Comparison of ENCODE assay signal across 10 cellular contexts in the genomic region with DNA sequence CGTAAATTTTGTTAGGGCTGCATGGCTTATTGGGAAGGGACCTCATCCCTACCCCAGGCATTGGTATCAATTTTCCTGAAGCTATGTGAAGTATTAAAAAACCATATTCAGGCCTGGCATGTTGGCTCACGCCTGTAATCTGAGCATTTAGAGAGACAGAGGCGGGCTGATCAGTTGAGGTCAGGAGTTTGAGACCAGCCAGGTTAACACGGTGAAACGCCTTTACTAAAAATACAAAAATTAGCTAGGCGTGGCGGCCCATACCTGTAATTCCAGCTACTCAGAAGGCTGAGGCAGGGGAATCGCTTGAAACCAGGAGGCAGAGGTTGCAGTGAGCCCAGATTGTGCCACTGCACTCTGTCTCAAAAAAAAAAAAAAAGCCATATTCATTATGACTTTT. TPM values are rescaled to one million over a fixed set of nuclear protein-coding genes. Genes with fewer than 3 reads are reported as not detected.
DNase-seq lines count a peak whose midpoint lies in the region; ATAC-seq and TF ChIP-seq lines count a peak whose summit lies in the region.
"Had no signal": no experiment of that assay in that cellular context is flagged by ENCODE, and none has a peak within 500 bp of the region (broad histone marks: within the 10 kb centered on the region; RNA-seq: fewer than 3 reads in every experiment).

No MANE protein-coding gene starts in this region.

- intact Hi-C loops in activated CD4-positive, alpha-beta T cell treated with anti-CD3 and anti-CD28 coated beads for 36 hours (cut with DNase I, micrococcal nuclease): loop anchor here (1.0 to 5.0 kb wide), 2 partner anchors 42 to 76 kb away; no protein-coding TSS in a partner anchor

- peaks cover 47% of the 10 kb centered on the region for H4K20me1 ChIP-seq in OCI-LY3 (ENCODE audit: insufficient read depth, low read length)
- peaks cover 43% of the 10 kb centered on the region for H4K20me1 ChIP-seq in osteoblast (ENCODE audit: insufficient read depth, low read length)

- H3K27me3 Mint-ChIP-seq in activated CD4-positive, alpha-beta T cell treated with anti-CD3 and anti-CD28 coated beads for 36 hours: no peaks in the 10 kb centered on the region
- H3K27me3 Mint-ChIP-seq in endothelial cell (ENCODE audit: unreplicated experiment): peaks cover 1% of the 10 kb centered on the region

- CTCF ChIA-PET in activated CD4-positive, alpha-beta T cell treated with anti-CD3 and anti-CD28 coated beads for 36 hours (lab: Charles Lee): interaction anchor here (0.6 to 2.1 kb wide), 9 partner anchors 10 to 182 kb away, joined by 3 to 6 read pairs (median 3); no protein-coding TSS in a partner anchor

- peaks cover 11% of the 10 kb centered on the region for H3K36me3 Mint-ChIP-seq in activated CD4-positive, alpha-beta T cell treated with anti-CD3 and anti-CD28 coated beads for 36 hours (ENCODE audit: low read depth)
- no peaks in the 10 kb centered on the region for H3K36me3 Mint-ChIP-seq in endothelial cell (ENCODE audit: low read depth, unreplicated experiment)

- peaks cover 75% of the 10 kb centered on the region for H3K4me1 Mint-ChIP-seq in activated CD4-positive, alpha-beta T cell treated with anti-CD3 and anti-CD28 coated beads for 36 hours
- peaks cover 22% of the 10 kb centered on the region for H3K4me1 Mint-ChIP-seq in endothelial cell (ENCODE audit: unreplicated experiment)

- H2AFZ ChIP-seq in OCI-LY3 (ENCODE audit: low read depth, low read length) (no peak overlapping the region), osteoblast (ENCODE audit: low read length) (no peak overlapping the region)

- POLR2A ChIA-PET in activated CD4-positive, alpha-beta T cell treated with anti-CD3 and anti-CD28 coated beads for 36 hours (lab: Charles Lee): no interaction called here

- H3K27ac ChIP-seq in OCI-LY3 (ENCODE audit: low read length) (no peak overlapping the region), osteoblast (ENCODE audit: low read depth, low read length) (no peak overlapping the region)

- H3K27me3 ChIP-seq in OCI-LY3 (ENCODE audit: low read depth, low read length) (no peaks in the 10 kb centered on the region), osteoblast (ENCODE audit: insufficient read depth, low read length) (no peaks in the 10 kb centered on the region)
- H3K27me3 ChIP-seq: right atrium auricular region had no signal

- H3K9ac ChIP-seq in OCI-LY3 (ENCODE audit: low read length): no peak overlapping the region

- TF ChIP-seq CTCF in OCI-LY3 (IDR thresholded peaks at IDR 0.05; ENCODE audit: low read depth, low read length) (no peak), endothelial cell (IDR thresholded peaks at IDR 0.05; ENCODE audit: unreplicated experiment) (no peak), osteoblast (IDR thresholded peaks at IDR 0.05; ENCODE audit: extremely low read depth, low read depth, low read length) (no peak)

- H3K4me3 ChIP-seq in OCI-LY3 (ENCODE audit: low read length) (peak overlapping the region; percentile 68; the same call in 1 of the 2 replicates), osteoblast (ENCODE audit: insufficient read depth, low read length) (no peak overlapping the region)

- H3K4me1 ChIP-seq in OCI-LY3 (ENCODE audit: low read length) (peaks cover 30% of the 10 kb centered on the region), osteoblast (ENCODE audit: insufficient read depth, low read length) (peaks cover 9% of the 10 kb centered on the region)

- no peak for ATAC-seq in activated CD4-positive, alpha-beta T cell treated with anti-CD3 and anti-CD28 coated beads for 36 hours

- H3K4me2 ChIP-seq in OCI-LY3 (ENCODE audit: low read length) (peak overlapping the region; percentile 67), osteoblast (ENCODE audit: insufficient read depth, low read length) (peak overlapping the region; percentile 92)

- H3K79me2 ChIP-seq in OCI-LY3 (ENCODE audit: low read length): peaks cover 100% of the 10 kb centered on the region
- peaks cover 94% of the 10 kb centered on the region for H3K79me2 ChIP-seq in osteoblast (ENCODE audit: insufficient read depth, low read length)

- H3K36me3 ChIP-seq in OCI-LY3 (replicated peaks; ENCODE audit: low read depth, low read length) (no peaks in the 10 kb centered on the region), osteoblast (ENCODE audit: insufficient read depth, low read length) (no peaks in the 10 kb centered on the region)
- H3K36me3 ChIP-seq: right atrium auricular region had no signal

- H3K27ac Mint-ChIP-seq in activated CD4-positive, alpha-beta T cell treated with anti-CD3 and anti-CD28 coated beads for 36 hours: peak overlapping the region; percentile 38
- no peak overlapping the region for H3K27ac Mint-ChIP-seq in endothelial cell (ENCODE audit: unreplicated experiment)

- H3K4me3 Mint-ChIP-seq in activated CD4-positive, alpha-beta T cell treated with anti-CD3 and anti-CD28 coated beads for 36 hours: peak overlapping the region; percentile 79
- peak overlapping the region; percentile 42 for H3K4me3 Mint-ChIP-seq in endothelial cell (ENCODE audit: unreplicated experiment)

- DNase-seq in activated CD4-positive, alpha-beta T cell treated with anti-CD3 and anti-CD28 coated beads for 36 hours: no peak
- DNase-seq in activated CD4-positive, alpha-beta T cell treated with anti-CD3 and anti-CD28 coated beads for 48 hours: no peak
- DNase-seq in endothelial cell (ENCODE audit: low spot score) (no peak), osteoblast (ENCODE audit: insufficient read length, low spot score, missing footprints) (no peak), hippocampal formation (lab: John Stamatoyannopoulos, UW) (no peak), DMS114 treated with DMSO at 0.1 percent for 48 hours (lab: John Stamatoyannopoulos, UW; ENCODE audit: unreplicated experiment) (no peak), NCI-H1694 (lab: John Stamatoyannopoulos, UW) (no peak)
- DNase-seq: effector CD8-positive, alpha-beta T cell had no signal

- H3K9me3 ChIP-seq in OCI-LY3 (ENCODE audit: insufficient read depth, low read length): no peaks in the 10 kb centered on the region
- no peaks in the 10 kb centered on the region for H3K9me3 ChIP-seq in osteoblast (ENCODE audit: low read depth, low read length)
- H3K9me3 ChIP-seq: right atrium auricular region had no signal

- no peaks in the 10 kb centered on the region for H3K9me3 Mint-ChIP-seq in activated CD4-positive, alpha-beta T cell treated with anti-CD3 and anti-CD28 coated beads for 36 hours (ENCODE audit: low read depth)
- no peaks in the 10 kb centered on the region for H3K9me3 Mint-ChIP-seq in endothelial cell (ENCODE audit: unreplicated experiment)

RNA-seq across cellular contexts. Expression of a gene that starts 7.1 kb away (rescaled TPM):
- total RNA-seq in activated CD4-positive, alpha-beta T cell treated with anti-CD3 and anti-CD28 coated beads for 36 hours: 10 to 100 TPM; 41.9 to 45.4 TPM
- total RNA-seq in endothelial cell (ENCODE audit: unreplicated experiment): 49.1 TPM
- 92.8 and 97.4 TPM in 2 replicates for total RNA-seq in osteoblast

RNA-seq across cellular contexts. Expression of a gene that starts 25.4 kb away (rescaled TPM):
- total RNA-seq in activated CD4-positive, alpha-beta T cell treated with anti-CD3 and anti-CD28 coated beads for 36 hours: 1 to 10 TPM; 6.4 to 9.8 TPM
- total RNA-seq in endothelial cell (ENCODE audit: unreplicated experiment): 22.5 TPM
- 14.8 and 16.2 TPM in 2 replicates for total RNA-seq in osteoblast
